In the genomic region with DNA sequence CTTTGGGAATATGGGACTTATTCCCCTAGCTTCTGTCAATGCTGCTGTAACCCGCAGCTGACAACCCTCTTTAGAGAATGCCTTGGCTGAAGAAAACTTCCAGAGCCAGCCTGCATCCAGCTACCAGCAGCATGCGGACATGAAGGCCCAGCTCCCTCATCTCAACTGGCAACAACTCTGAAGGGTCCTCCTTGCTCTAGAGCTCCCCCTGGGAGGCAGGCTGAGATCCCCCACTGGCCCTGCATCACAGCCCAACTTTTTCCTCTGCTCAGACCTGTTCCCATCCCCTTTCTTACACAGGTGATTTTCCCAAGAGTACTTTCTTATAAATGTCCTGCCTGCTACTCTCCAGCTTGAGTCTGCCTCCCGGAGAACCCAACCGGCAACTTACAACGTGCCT, we compare ENCODE assay signal across 13 cellular contexts. TPM values are rescaled to one million over a fixed set of nuclear protein-coding genes. Genes with fewer than 3 reads are reported as not detected.
A peak's percentile ranks its signal among the peaks of the same experiment; 100 is the strongest.
DNase-seq lines count a peak whose midpoint lies in the region; ATAC-seq and TF ChIP-seq lines count a peak whose summit lies in the region.
"Had no signal": no experiment of that assay in that cellular context is flagged by ENCODE, and none has a peak within 500 bp of the region (broad histone marks: within the 10 kb centered on the region; RNA-seq: fewer than 3 reads in every experiment).

No MANE protein-coding gene starts in this region.

- POLR2A ChIA-PET in A673 (lab: Charles Lee; ENCODE audit: low non-redundant PET) (no interaction called here), Panc1 (lab: Charles Lee) (no interaction called here)

- H4K20me1 ChIP-seq in DND-41 (ENCODE audit: insufficient read depth, low read length): no peaks in the 10 kb centered on the region

- H3K36me3 ChIP-seq in A673 (ENCODE audit: insufficient read depth, low read length, poor library complexity, severe bottlenecking) (no peaks in the 10 kb centered on the region), DND-41 (ENCODE audit: insufficient read depth, low read length) (no peaks in the 10 kb centered on the region), Panc1 (ENCODE audit: control insufficient read depth, insufficient read depth, low read length) (no peaks in the 10 kb centered on the region), MG63 (no peaks in the 10 kb centered on the region)
- H3K36me3 ChIP-seq: uterus had no signal

- H3K27ac ChIP-seq in A673 (ENCODE audit: low read depth, low read length, poor library complexity, severe bottlenecking) (no peak overlapping the region), DND-41 (ENCODE audit: low read length) (no peak overlapping the region), Panc1 (ENCODE audit: low read length) (no peak overlapping the region)
- H3K27ac ChIP-seq: uterus had no signal

- TF ChIP-seq CTCF in A673 (conservative IDR thresholded peaks at IDR 0.05; ENCODE audit: low read depth, low read length) (peak; percentile 54), DND-41 (IDR thresholded peaks at IDR 0.05; ENCODE audit: borderline replicate concordance, extremely low read depth, low read length, poor library complexity, severe bottlenecking) (peak; percentile 59), Panc1 (IDR thresholded peaks at IDR 0.05) (peak; percentile 69), fibroblast of villous mesenchyme (IDR thresholded peaks at IDR 0.05; ENCODE audit: insufficient read depth, low read depth, low read length) (peak; percentile 38)

- H3K4me3 ChIP-seq in A673 (ENCODE audit: low read depth, low read length, poor library complexity, severe bottlenecking) (no peak overlapping the region), DND-41 (ENCODE audit: low read depth in 1 of 2, low read length in 2 of 2) (no peak overlapping the region), Panc1 (ENCODE audit: low read depth in 2 of 2, low read length in 2 of 2) (no peak overlapping the region), fibroblast of villous mesenchyme (ENCODE audit: low read depth, low read length) (no peak overlapping the region), MG63 (no peak overlapping the region)
- H3K4me3 ChIP-seq: uterus had no signal

- CTCF ChIA-PET in A673 (lab: Charles Lee) (interaction anchor here (0.6 to 1.3 kb wide), 5 partner anchors 9 to 435 kb away, joined by 3 to 8 read pairs (median 3); no protein-coding TSS in a partner anchor), Panc1 (lab: Charles Lee) (interaction anchor here (0.9 to 1.1 kb wide), 2 partner anchors 12 to 29 kb away, joined by 3 read pairs; no protein-coding TSS in a partner anchor)

- H3K4me2 ChIP-seq in DND-41 (ENCODE audit: insufficient read depth, low read length): no peak overlapping the region

- H3K4me1 ChIP-seq in A673 (ENCODE audit: insufficient read depth, low read length, poor library complexity, severe bottlenecking) (no peaks in the 10 kb centered on the region), DND-41 (ENCODE audit: insufficient read depth, low read length) (no peaks in the 10 kb centered on the region), Panc1 (ENCODE audit: control insufficient read depth, insufficient read depth, low read length) (no peaks in the 10 kb centered on the region)
- H3K4me1 ChIP-seq: uterus had no signal

- no peak overlapping the region for H3K9ac ChIP-seq in DND-41 (ENCODE audit: low read depth, low read length)

- DNase-seq in A673 (ENCODE audit: low spot score) (no peak), DND-41 (peak; percentile 15), Panc1 (ENCODE audit: low read depth, low spot score) (no peak), fibroblast of villous mesenchyme (ENCODE audit: low read depth) (no peak), inferior parietal cortex (ENCODE audit: extremely low spot score) (no peak), MG63 (no peak), HuH-7.5 (ENCODE audit: low spot score) (no peak)
- DNase-seq: amniotic stem cell, NCI-H2107, uterus had no signal

- H2AFZ ChIP-seq in DND-41 (ENCODE audit: low read depth, low read length): peak overlapping the region; percentile 42; the same call in 1 of the 2 replicates

- ATAC-seq in DND-41 (ENCODE audit: insufficient read depth, low read depth) (peak; percentile 56; the same call in 1 of the 3 replicates), Panc1 (no peak), HG03159 (IDR thresholded peaks at IDR 0.05; ENCODE audit: unreplicated experiment) (no peak)

- in situ Hi-C loops in Panc1 (cut with HindIII; ENCODE audit: low pct_unique_long_range_greater_than_20kb, low sequenced_read_pairs): no loop called here

- BruUV-seq in A673 (replicated peaks; lab: Mats Ljungman, UMichigan): no TSS peak
- no TSS peak for BruUV-seq in Panc1 (replicated peaks; lab: Mats Ljungman, UMichigan)

- H3K27me3 ChIP-seq in A673 (replicated peaks; ENCODE audit: insufficient read depth, low read depth, low read length, poor library complexity): no peaks in the 10 kb centered on the region
- no peaks in the 10 kb centered on the region for H3K27me3 ChIP-seq in DND-41 (ENCODE audit: insufficient read depth, low read length, poor library complexity)
- H3K27me3 ChIP-seq in Panc1 (ENCODE audit: control insufficient read depth, insufficient read depth, low read length): no peaks in the 10 kb centered on the region
- no peaks in the 10 kb centered on the region for H3K27me3 ChIP-seq in MG63
- H3K27me3 ChIP-seq: uterus had no signal

- intact Hi-C loops in A673 (cut with micrococcal nuclease; ENCODE audit: unreplicated experiment) (loop anchor here (2.0 kb wide), 1 partner anchor 434 kb away; no protein-coding TSS in a partner anchor), Panc1 (cut with micrococcal nuclease; ENCODE audit: unreplicated experiment) (no loop called here)

- H3K79me2 ChIP-seq in DND-41 (ENCODE audit: insufficient read depth, low read length): no peaks in the 10 kb centered on the region

- no peaks in the 10 kb centered on the region for H3K9me3 ChIP-seq in A673 (ENCODE audit: low read depth, low read length, poor library complexity, severe bottlenecking)
- no peaks in the 10 kb centered on the region for H3K9me3 ChIP-seq in DND-41 (ENCODE audit: insufficient read depth, low read length, severe bottlenecking)
- H3K9me3 ChIP-seq in Panc1 (ENCODE audit: control insufficient read depth, insufficient read depth, low read depth, low read length): no peaks in the 10 kb centered on the region
- no peaks in the 10 kb centered on the region for H3K9me3 ChIP-seq in MG63
- H3K9me3 ChIP-seq: uterus had no signal

RNA-seq across cellular contexts. Expression of a gene that starts 18.7 kb away (rescaled TPM):
- total RNA-seq in A673 (2021) (not detected in 2 replicates), Panc1 (2021; ENCODE audit: unreplicated experiment) (not detected), fibroblast of villous mesenchyme (not detected in 2 replicates)
- not detected for polyA plus RNA-seq in Panc1 (2012; ENCODE audit: insufficient read length)
- not detected in 2 replicates for total RNA-seq in MG63 (2014; rRNA removed; shearing (Covaris generic); ENCODE audit: low replicate concordance)
- total RNA-seq: glomerular endothelial cell, myocyte, uterus had no signal

RNA-seq across cellular contexts. Expression of a gene that starts 32.2 kb away (rescaled TPM):
- total RNA-seq in A673 (2021) (22.7 and 23.5 TPM in 2 replicates), Panc1 (2021; ENCODE audit: unreplicated experiment) (34.9 TPM), fibroblast of villous mesenchyme (24.5 and 43.2 TPM in 2 replicates)
- polyA plus RNA-seq in Panc1 (2012; ENCODE audit: insufficient read length): 9.1 TPM
- 15.0 and 31.7 TPM in 2 replicates for total RNA-seq in MG63 (2014; rRNA removed; shearing (Covaris generic); ENCODE audit: low replicate concordance)
